In genomic region chr2:114949228-114949804, GRCh38 we compare ENCODE assay signal across 16 cellular contexts.
A peak's percentile ranks its signal among the peaks of the same experiment; 100 is the strongest.
DNase-seq lines count a peak whose midpoint lies in the region; ATAC-seq and TF ChIP-seq lines count a peak whose summit lies in the region.
"Had no signal": no experiment of that assay in that cellular context is flagged by ENCODE, and none has a peak within 500 bp of the region (broad histone marks: within the 10 kb centered on the region; RNA-seq: fewer than 3 reads in every experiment).

No MANE protein-coding gene starts in this region.

- ATAC-seq in Right ventricle myocardium superior (ENCODE audit: poor library complexity), result peak; percentile 53

- no peaks in the 10 kb centered on the region for H3K27me3 ChIP-seq in colonic mucosa

- H3K27ac Mint-ChIP-seq in T-helper 2 cell treated with Interferon-gamma antibody and Interleukin-4, amounts not matched to agents 5 μg/mL and 100 μg/mL, for 36 hours, result no peak overlapping the region
- H3K27ac Mint-ChIP-seq: CD4-positive, alpha-beta memory T cell; HFFc6 had no signal

- no peak for TF ChIP-seq CTCF in colonic mucosa (IDR thresholded peaks at IDR 0.05)

- no peaks in the 10 kb centered on the region for H3K4me1 ChIP-seq in colonic mucosa

- H3K4me1 Mint-ChIP-seq in T-helper 2 cell treated with Interferon-gamma antibody and Interleukin-4, amounts not matched to agents 5 μg/mL and 100 μg/mL, for 36 hours (ENCODE audit: low read depth), result no peaks in the 10 kb centered on the region
- H3K4me1 Mint-ChIP-seq: CD4-positive, alpha-beta memory T cell had no signal

- H3K9me3 Mint-ChIP-seq in T-helper 2 cell treated with Interferon-gamma antibody and Interleukin-4, amounts not matched to agents 5 μg/mL and 100 μg/mL, for 36 hours, result peaks cover 8% of the 10 kb centered on the region

- no peaks in the 10 kb centered on the region for H3K9me3 ChIP-seq in colonic mucosa
- H3K9me3 ChIP-seq: HAP-1 had no signal

- no peak overlapping the region for H3K27ac ChIP-seq in colonic mucosa

- no peaks in the 10 kb centered on the region for H3K36me3 Mint-ChIP-seq in T-helper 2 cell treated with Interferon-gamma antibody and Interleukin-4, amounts not matched to agents 5 μg/mL and 100 μg/mL, for 36 hours (ENCODE audit: low read depth)
- H3K36me3 Mint-ChIP-seq: CD4-positive, alpha-beta memory T cell had no signal

- no peaks in the 10 kb centered on the region for H3K36me3 ChIP-seq in colonic mucosa
- H3K36me3 ChIP-seq: HAP-1 had no signal

- intact Hi-C loops in Right ventricle myocardium superior (cut with DNase I), result no loop called here
- intact Hi-C loops in cardiac septum (cut with DNase I), result no loop called here
- intact Hi-C loops in colonic mucosa (cut with DNase I), result no loop called here

- no peaks in the 10 kb centered on the region for H3K27me3 Mint-ChIP-seq in T-helper 2 cell treated with Interferon-gamma antibody and Interleukin-4, amounts not matched to agents 5 μg/mL and 100 μg/mL, for 36 hours (ENCODE audit: low read depth)
- H3K27me3 Mint-ChIP-seq: CD4-positive, alpha-beta memory T cell had no signal

- DNase-seq in Right ventricle myocardium superior, result no peak
- DNase-seq in cardiac septum (ENCODE audit: low spot score), result no peak
- peak; percentile 18 to 68 for DNase-seq in NCI-H524 (lab: John Stamatoyannopoulos, UW)
- DNase-seq in NCI-H524 treated with DMSO at 0.1 percent for 48 hours (lab: John Stamatoyannopoulos, UW), result peak; percentile 37
- no peak for DNase-seq in T-helper 2 cell treated with Interferon-gamma antibody and Interleukin-4, amounts not matched to agents 5 μg/mL and 100 μg/mL, for 36 hours (ENCODE audit: low spot score)
- no peak for DNase-seq in colonic mucosa
- DNase-seq: C1 segment of cervical spinal cord; Calu3; CD4-positive, alpha-beta memory T cell; COR-L47; DMS53; DMS79 treated with DMSO at 0.1 percent for 48 hours; GF-D8; GOT3; HFFc6 had no signal

- H3K9ac ChIP-seq in colonic mucosa (ENCODE audit: low read depth in 2 of 2, low read length in 2 of 2), result no peak overlapping the region

- H3K4me3 Mint-ChIP-seq in T-helper 2 cell treated with Interferon-gamma antibody and Interleukin-4, amounts not matched to agents 5 μg/mL and 100 μg/mL, for 36 hours, result no peak overlapping the region
- H3K4me3 Mint-ChIP-seq: CD4-positive, alpha-beta memory T cell; HFFc6 had no signal

- no peak overlapping the region for H3K4me3 ChIP-seq in colonic mucosa
- H3K4me3 ChIP-seq: HAP-1 had no signal

Comparison
In these comparisons a context has a peak if more than half of its experiments do, and no peak if none do; other contexts are left out.
1. DNase-seq: peak in NCI-H524 (2 of 2) and NCI-H524 treated with DMSO at 0.1 percent for 48 hours (single experiment); none in Right ventricle myocardium superior (single experiment), cardiac septum (single experiment), T-helper 2 cell treated with Interferon-gamma antibody and Interleukin-4, amounts not matched to agents 5 μg/mL and 100 μg/mL, for 36 hours (single experiment) and colonic mucosa (single experiment).